In the genomic region with DNA sequence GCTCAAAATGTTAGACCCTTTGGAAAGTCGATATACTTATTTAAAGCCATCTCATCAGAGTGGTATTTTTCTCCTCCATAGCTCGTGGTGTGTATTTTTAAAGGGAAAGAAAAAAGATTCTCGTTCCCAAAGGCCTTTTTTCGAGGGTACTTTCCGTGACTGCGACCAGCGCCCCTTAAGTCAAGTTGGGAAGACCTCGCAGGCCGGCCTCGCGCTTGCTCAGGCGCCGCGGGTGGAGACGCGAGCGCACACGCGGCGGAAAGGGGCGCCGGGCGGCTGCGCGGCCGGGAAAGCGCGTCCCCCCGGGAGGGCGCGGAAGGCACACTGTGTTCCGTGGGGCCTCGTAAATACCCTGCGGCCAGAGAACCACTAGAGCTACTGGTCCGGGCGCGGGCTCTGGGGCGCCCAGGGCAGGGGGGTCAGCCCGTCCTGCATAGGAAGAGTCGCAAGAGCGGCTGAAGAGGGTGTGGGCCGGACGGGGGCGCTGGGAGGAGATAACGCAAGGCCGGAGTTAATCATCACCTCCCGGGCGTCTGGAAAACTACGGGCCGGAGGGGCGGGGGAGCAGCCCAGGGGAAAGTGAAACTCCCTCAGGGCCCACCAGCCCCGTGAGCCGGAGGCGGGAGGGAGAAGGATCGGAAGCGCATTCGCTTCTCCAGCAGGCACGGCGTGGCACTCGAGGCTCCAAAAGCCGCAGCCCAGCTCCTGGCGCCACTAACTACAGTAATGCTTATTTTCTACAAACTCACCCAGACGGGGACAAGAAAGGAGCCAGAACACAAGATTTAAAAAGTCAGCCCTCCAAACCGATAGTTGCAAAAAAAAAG, we compare ENCODE assay signal across 1 cellular context.
TF ChIP-seq lines count a peak whose summit lies in the region.

No MANE protein-coding gene starts in this region.

TF ChIP-seq in K562, 482 proteins besides CTCF, POLR2A, EP300 and RAD21 (continued from another document and continues in another):
- TF ChIP-seq, protein P1, sequence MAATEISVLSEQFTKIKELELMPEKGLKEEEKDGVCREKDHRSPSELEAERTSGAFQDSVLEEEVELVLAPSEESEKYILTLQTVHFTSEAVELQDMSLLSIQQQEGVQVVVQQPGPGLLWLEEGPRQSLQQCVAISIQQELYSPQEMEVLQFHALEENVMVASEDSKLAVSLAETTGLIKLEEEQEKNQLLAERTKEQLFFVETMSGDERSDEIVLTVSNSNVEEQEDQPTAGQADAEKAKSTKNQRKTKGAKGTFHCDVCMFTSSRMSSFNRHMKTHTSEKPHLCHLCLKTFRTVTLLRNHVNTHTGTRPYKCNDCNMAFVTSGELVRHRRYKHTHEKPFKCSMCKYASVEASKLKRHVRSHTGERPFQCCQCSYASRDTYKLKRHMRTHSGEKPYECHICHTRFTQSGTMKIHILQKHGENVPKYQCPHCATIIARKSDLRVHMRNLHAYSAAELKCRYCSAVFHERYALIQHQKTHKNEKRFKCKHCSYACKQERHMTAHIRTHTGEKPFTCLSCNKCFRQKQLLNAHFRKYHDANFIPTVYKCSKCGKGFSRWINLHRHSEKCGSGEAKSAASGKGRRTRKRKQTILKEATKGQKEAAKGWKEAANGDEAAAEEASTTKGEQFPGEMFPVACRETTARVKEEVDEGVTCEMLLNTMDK (IDR thresholded peaks at IDR 0.05; ENCODE audit: borderline replicate concordance, insufficient read depth, low read depth, low read length, poor library complexity, severe bottlenecking) = peak; percentile 35
- no peak for TF ChIP-seq HIVEP1 (CRISPR knock-in tag; IDR thresholded peaks at IDR 0.05)
- TF ChIP-seq POLR3A (IDR thresholded peaks at IDR 0.05; ENCODE audit: borderline replicate concordance, extremely low read depth, insufficient read depth, insufficient read length) = no peak
- no peak for TF ChIP-seq HNRNPH1 (optimal IDR thresholded peaks at IDR 0.05; ENCODE audit: low read depth, low read length)
- no peak for TF ChIP-seq LCOR (CRISPR knock-in tag; IDR thresholded peaks at IDR 0.05)
- TF ChIP-seq POLR2H (tag; IDR thresholded peaks at IDR 0.05; ENCODE audit: low read depth) = no peak
- no peak for TF ChIP-seq C11orf30 (IDR thresholded peaks at IDR 0.05; ENCODE audit: low read depth)
- no peak for TF ChIP-seq HNRNPK (IDR thresholded peaks at IDR 0.05; ENCODE audit: low read depth, low read length, poor library complexity, severe bottlenecking)
- peak; percentile 40 for TF ChIP-seq FOSL1 (tag; conservative IDR thresholded peaks at IDR 0.05)
- no peak for TF ChIP-seq ZNF224 (CRISPR knock-in tag; IDR thresholded peaks at IDR 0.05)
- TF ChIP-seq ZNF785 (CRISPR knock-in tag; IDR thresholded peaks at IDR 0.05) = no peak
- no peak for TF ChIP-seq DNMT1 (IDR thresholded peaks at IDR 0.05)
- no peak for TF ChIP-seq SMARCB1 (IDR thresholded peaks at IDR 0.05; ENCODE audit: insufficient read length, low read depth)
- no peak for TF ChIP-seq HNRNPUL1 (IDR thresholded peaks at IDR 0.05; ENCODE audit: low read length)
- TF ChIP-seq CC2D1A (IDR thresholded peaks at IDR 0.05) = 0 out of 2 replicates have a peak, but pooled peaks have one; percentile 27
- no peak for TF ChIP-seq KHSRP (IDR thresholded peaks at IDR 0.05)
- TF ChIP-seq NCOA1 (IDR thresholded peaks at IDR 0.05; ENCODE audit: low read depth) = no peak
- TF ChIP-seq, protein P2, sequence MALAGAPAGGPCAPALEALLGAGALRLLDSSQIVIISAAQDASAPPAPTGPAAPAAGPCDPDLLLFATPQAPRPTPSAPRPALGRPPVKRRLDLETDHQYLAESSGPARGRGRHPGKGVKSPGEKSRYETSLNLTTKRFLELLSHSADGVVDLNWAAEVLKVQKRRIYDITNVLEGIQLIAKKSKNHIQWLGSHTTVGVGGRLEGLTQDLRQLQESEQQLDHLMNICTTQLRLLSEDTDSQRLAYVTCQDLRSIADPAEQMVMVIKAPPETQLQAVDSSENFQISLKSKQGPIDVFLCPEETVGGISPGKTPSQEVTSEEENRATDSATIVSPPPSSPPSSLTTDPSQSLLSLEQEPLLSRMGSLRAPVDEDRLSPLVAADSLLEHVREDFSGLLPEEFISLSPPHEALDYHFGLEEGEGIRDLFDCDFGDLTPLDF (CRISPR knock-in tag; IDR thresholded peaks at IDR 0.05) = no peak
- TF ChIP-seq JUN (IDR thresholded peaks at IDR 0.05; ENCODE audit: borderline replicate concordance, low read depth, low read length) = peak; percentile 6; the same call in 1 of the 2 replicates
- no peak for TF ChIP-seq JUN (CRISPR knock-in tag; IDR thresholded peaks at IDR 0.05; ENCODE audit: borderline replicate concordance)
- 0 out of 2 replicates have a peak, but pooled peaks have one; percentile 8 for TF ChIP-seq FOXM1 (IDR thresholded peaks at IDR 0.05; ENCODE audit: low read depth)
- TF ChIP-seq FOXM1 (CRISPR knock-in tag; IDR thresholded peaks at IDR 0.05; ENCODE audit: low read depth) = no peak
- no peak for TF ChIP-seq RBM39 (optimal IDR thresholded peaks at IDR 0.05; ENCODE audit: low read depth, low read length)
- no peak for TF ChIP-seq FUS (optimal IDR thresholded peaks at IDR 0.05; ENCODE audit: low read depth, low read length)
- no peak for TF ChIP-seq PYGO2 (tag; IDR thresholded peaks at IDR 0.05)
- TF ChIP-seq, protein P3, sequence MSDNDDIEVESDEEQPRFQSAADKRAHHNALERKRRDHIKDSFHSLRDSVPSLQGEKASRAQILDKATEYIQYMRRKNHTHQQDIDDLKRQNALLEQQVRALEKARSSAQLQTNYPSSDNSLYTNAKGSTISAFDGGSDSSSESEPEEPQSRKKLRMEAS (CRISPR knock-in tag; IDR thresholded peaks at IDR 0.05) = no peak; the same call in 1 of the 2 replicates
- TF ChIP-seq ZBTB8A (IDR thresholded peaks at IDR 0.05; ENCODE audit: partially characterized antibody) = no peak
- no peak for TF ChIP-seq HDAC8 (tag; IDR thresholded peaks at IDR 0.05)
- no peak for TF ChIP-seq SAFB2 (IDR thresholded peaks at IDR 0.05; ENCODE audit: borderline replicate concordance, low read depth, low read length, severe bottlenecking)
- TF ChIP-seq, protein P4, sequence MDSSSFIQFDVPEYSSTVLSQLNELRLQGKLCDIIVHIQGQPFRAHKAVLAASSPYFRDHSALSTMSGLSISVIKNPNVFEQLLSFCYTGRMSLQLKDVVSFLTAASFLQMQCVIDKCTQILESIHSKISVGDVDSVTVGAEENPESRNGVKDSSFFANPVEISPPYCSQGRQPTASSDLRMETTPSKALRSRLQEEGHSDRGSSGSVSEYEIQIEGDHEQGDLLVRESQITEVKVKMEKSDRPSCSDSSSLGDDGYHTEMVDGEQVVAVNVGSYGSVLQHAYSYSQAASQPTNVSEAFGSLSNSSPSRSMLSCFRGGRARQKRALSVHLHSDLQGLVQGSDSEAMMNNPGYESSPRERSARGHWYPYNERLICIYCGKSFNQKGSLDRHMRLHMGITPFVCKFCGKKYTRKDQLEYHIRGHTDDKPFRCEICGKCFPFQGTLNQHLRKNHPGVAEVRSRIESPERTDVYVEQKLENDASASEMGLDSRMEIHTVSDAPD (CRISPR knock-in tag; IDR thresholded peaks at IDR 0.05) = no peak
- TF ChIP-seq, protein P5, sequence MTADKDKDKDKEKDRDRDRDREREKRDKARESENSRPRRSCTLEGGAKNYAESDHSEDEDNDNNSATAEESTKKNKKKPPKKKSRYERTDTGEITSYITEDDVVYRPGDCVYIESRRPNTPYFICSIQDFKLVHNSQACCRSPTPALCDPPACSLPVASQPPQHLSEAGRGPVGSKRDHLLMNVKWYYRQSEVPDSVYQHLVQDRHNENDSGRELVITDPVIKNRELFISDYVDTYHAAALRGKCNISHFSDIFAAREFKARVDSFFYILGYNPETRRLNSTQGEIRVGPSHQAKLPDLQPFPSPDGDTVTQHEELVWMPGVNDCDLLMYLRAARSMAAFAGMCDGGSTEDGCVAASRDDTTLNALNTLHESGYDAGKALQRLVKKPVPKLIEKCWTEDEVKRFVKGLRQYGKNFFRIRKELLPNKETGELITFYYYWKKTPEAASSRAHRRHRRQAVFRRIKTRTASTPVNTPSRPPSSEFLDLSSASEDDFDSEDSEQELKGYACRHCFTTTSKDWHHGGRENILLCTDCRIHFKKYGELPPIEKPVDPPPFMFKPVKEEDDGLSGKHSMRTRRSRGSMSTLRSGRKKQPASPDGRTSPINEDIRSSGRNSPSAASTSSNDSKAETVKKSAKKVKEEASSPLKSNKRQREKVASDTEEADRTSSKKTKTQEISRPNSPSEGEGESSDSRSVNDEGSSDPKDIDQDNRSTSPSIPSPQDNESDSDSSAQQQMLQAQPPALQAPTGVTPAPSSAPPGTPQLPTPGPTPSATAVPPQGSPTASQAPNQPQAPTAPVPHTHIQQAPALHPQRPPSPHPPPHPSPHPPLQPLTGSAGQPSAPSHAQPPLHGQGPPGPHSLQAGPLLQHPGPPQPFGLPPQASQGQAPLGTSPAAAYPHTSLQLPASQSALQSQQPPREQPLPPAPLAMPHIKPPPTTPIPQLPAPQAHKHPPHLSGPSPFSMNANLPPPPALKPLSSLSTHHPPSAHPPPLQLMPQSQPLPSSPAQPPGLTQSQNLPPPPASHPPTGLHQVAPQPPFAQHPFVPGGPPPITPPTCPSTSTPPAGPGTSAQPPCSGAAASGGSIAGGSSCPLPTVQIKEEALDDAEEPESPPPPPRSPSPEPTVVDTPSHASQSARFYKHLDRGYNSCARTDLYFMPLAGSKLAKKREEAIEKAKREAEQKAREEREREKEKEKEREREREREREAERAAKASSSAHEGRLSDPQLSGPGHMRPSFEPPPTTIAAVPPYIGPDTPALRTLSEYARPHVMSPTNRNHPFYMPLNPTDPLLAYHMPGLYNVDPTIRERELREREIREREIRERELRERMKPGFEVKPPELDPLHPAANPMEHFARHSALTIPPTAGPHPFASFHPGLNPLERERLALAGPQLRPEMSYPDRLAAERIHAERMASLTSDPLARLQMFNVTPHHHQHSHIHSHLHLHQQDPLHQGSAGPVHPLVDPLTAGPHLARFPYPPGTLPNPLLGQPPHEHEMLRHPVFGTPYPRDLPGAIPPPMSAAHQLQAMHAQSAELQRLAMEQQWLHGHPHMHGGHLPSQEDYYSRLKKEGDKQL (CRISPR knock-in tag; IDR thresholded peaks at IDR 0.05; ENCODE audit: borderline replicate concordance) = no peak
- TF ChIP-seq CBX8 (IDR thresholded peaks at IDR 0.05; ENCODE audit: borderline replicate concordance, extremely low read depth, low read depth, low read length, poor library complexity, severe bottlenecking) = no peak
- TF ChIP-seq ZNF232 (CRISPR knock-in tag; IDR thresholded peaks at IDR 0.05) = no peak
- TF ChIP-seq FOXA3 (CRISPR knock-in tag; conservative IDR thresholded peaks at IDR 0.05 in 1 of 2, IDR thresholded peaks at IDR 0.05 in 1 of 2) = no peak
- TF ChIP-seq HLTF (IDR thresholded peaks at IDR 0.05) = no peak
- TF ChIP-seq PCBP2 (IDR thresholded peaks at IDR 0.05; ENCODE audit: low read depth, low read length, poor library complexity, severe bottlenecking) = no peak
- TF ChIP-seq, protein P6, sequence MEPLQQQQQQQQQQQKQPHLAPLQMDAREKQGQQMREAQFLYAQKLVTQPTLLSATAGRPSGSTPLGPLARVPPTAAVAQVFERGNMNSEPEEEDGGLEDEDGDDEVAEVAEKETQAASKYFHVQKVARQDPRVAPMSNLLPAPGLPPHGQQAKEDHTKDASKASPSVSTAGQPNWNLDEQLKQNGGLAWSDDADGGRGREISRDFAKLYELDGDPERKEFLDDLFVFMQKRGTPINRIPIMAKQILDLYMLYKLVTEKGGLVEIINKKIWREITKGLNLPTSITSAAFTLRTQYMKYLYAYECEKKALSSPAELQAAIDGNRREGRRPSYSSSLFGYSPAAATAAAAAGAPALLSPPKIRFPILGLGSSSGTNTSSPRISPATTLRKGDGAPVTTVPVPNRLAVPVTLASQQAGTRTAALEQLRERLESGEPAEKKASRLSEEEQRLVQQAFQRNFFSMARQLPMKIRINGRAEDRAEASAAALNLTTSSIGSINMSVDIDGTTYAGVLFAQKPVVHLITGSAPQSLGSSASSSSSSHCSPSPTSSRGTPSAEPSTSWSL (CRISPR knock-in tag; IDR thresholded peaks at IDR 0.05; ENCODE audit: borderline replicate concordance) = no peak
- TF ChIP-seq ZNF140 (CRISPR knock-in tag; IDR thresholded peaks at IDR 0.05) = no peak
- 0 out of 2 replicates have a peak, but pooled peaks have one; percentile 16 for TF ChIP-seq MYNN (IDR thresholded peaks at IDR 0.05)
- TF ChIP-seq MYNN (CRISPR knock-in tag; IDR thresholded peaks at IDR 0.05) = no peak
- TF ChIP-seq, protein P7, sequence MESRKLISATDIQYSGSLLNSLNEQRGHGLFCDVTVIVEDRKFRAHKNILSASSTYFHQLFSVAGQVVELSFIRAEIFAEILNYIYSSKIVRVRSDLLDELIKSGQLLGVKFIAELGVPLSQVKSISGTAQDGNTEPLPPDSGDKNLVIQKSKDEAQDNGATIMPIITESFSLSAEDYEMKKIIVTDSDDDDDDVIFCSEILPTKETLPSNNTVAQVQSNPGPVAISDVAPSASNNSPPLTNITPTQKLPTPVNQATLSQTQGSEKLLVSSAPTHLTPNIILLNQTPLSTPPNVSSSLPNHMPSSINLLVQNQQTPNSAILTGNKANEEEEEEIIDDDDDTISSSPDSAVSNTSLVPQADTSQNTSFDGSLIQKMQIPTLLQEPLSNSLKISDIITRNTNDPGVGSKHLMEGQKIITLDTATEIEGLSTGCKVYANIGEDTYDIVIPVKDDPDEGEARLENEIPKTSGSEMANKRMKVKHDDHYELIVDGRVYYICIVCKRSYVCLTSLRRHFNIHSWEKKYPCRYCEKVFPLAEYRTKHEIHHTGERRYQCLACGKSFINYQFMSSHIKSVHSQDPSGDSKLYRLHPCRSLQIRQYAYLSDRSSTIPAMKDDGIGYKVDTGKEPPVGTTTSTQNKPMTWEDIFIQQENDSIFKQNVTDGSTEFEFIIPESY (CRISPR knock-in tag; IDR thresholded peaks at IDR 0.05) = no peak
- no peak for TF ChIP-seq ZNF584 (CRISPR knock-in tag; IDR thresholded peaks at IDR 0.05; ENCODE audit: low read depth)
- no peak for TF ChIP-seq ZNF3 (CRISPR knock-in tag; IDR thresholded peaks at IDR 0.05)
- TF ChIP-seq LEF1 (IDR thresholded peaks at IDR 0.05) = 0 out of 2 replicates have a peak, but pooled peaks have one; percentile 50
- TF ChIP-seq, protein P8, sequence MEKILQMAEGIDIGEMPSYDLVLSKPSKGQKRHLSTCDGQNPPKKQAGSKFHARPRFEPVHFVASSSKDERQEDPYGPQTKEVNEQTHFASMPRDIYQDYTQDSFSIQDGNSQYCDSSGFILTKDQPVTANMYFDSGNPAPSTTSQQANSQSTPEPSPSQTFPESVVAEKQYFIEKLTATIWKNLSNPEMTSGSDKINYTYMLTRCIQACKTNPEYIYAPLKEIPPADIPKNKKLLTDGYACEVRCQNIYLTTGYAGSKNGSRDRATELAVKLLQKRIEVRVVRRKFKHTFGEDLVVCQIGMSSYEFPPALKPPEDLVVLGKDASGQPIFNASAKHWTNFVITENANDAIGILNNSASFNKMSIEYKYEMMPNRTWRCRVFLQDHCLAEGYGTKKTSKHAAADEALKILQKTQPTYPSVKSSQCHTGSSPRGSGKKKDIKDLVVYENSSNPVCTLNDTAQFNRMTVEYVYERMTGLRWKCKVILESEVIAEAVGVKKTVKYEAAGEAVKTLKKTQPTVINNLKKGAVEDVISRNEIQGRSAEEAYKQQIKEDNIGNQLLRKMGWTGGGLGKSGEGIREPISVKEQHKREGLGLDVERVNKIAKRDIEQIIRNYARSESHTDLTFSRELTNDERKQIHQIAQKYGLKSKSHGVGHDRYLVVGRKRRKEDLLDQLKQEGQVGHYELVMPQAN (IDR thresholded peaks at IDR 0.05; ENCODE audit: borderline replicate concordance) = no peak
